In the genomic region with DNA sequence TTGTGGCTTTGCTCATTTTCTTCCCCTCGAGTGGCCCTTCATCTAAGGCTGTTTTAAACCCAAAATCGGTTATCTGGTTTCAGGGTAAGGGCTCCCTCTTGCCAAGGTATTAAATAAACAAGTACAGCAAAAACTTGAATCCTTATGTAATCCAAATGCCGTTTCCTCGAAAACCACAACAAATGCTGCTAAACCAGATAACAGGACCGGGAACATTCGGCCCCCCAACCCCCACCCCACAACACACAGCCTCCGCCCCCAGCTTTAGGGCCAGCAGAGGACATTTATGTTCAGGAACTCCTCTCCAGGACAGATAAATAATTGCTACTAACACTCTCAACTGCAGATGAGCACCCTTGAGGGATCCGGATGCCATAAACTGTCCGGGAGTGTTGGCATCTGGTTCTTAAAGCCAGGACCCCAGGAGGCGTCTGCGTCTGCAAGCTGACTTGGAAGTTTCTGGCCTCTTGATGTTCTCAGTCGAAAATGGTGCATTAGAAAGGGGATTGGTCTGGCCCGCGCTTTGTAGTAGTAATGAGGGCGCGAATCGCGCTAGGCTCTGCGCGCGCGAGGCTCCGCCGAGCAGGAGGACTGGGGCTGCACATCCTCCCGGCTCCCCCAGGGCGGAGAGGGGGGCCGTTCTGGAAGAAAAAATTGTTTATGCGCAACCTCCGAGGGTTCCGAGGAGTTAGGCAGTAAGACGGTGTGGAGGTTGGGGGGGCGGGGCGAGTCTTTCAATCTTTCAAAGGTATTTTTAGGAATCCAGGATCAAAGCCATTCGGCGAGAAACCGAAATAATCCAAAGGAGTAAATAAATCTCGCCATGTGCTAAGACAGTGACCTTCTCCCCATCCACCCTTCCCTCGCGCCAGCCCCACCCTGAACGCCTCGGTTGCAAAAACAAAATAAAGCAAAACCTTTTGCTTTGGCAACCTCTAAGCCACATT, we compare ENCODE assay signal across 1 cellular context.
A peak's percentile ranks its signal among the peaks of the same experiment; 100 is the strongest.
TF ChIP-seq lines count a peak whose summit lies in the region.

No MANE protein-coding gene starts in this region.

TF ChIP-seq in A549, 52 proteins besides CTCF, POLR2A, EP300 and RAD21 (continued from another document):
- TF ChIP-seq, protein P1, sequence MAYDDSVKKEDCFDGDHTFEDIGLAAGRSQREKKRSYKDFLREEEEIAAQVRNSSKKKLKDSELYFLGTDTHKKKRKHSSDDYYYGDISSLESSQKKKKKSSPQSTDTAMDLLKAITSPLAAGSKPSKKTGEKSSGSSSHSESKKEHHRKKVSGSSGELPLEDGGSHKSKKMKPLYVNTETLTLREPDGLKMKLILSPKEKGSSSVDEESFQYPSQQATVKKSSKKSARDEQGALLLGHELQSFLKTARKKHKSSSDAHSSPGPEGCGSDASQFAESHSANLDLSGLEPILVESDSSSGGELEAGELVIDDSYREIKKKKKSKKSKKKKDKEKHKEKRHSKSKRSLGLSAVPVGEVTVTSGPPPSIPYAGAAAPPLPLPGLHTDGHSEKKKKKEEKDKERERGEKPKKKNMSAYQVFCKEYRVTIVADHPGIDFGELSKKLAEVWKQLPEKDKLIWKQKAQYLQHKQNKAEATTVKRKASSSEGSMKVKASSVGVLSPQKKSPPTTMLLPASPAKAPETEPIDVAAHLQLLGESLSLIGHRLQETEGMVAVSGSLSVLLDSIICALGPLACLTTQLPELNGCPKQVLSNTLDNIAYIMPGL (CRISPR knock-in tag; IDR thresholded peaks at IDR 0.05; ENCODE audit: borderline replicate concordance), result no peak
- TF ChIP-seq, protein P2, sequence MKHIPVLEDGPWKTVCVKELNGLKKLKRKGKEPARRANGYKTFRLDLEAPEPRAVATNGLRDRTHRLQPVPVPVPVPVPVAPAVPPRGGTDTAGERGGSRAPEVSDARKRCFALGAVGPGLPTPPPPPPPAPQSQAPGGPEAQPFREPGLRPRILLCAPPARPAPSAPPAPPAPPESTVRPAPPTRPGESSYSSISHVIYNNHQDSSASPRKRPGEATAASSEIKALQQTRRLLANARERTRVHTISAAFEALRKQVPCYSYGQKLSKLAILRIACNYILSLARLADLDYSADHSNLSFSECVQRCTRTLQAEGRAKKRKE (CRISPR knock-in tag; IDR thresholded peaks at IDR 0.05; ENCODE audit: low read depth), result no peak
- TF ChIP-seq MAZ (IDR thresholded peaks at IDR 0.05; ENCODE audit: borderline replicate concordance, low read depth, low read length), result no peak
- TF ChIP-seq ZSCAN20 (CRISPR knock-in tag; IDR thresholded peaks at IDR 0.05), result no peak
- TF ChIP-seq PHF8 (IDR thresholded peaks at IDR 0.05; ENCODE audit: borderline replicate concordance, low read depth), result no peak
- TF ChIP-seq KDM5A (IDR thresholded peaks at IDR 0.05), result 0 out of 2 replicates have a peak, but pooled peaks have one; percentile 11
- TF ChIP-seq MYC (IDR thresholded peaks at IDR 0.05; ENCODE audit: borderline replicate concordance, low read length), result no peak
- no peak for TF ChIP-seq HDAC2 (IDR thresholded peaks at IDR 0.05)
- TF ChIP-seq TP53 (CRISPR knock-in tag; IDR thresholded peaks at IDR 0.05), result peak; percentile 82; the same call in 1 of the 2 replicates
- no peak for TF ChIP-seq NFE2L2 (conservative IDR thresholded peaks at IDR 0.05; ENCODE audit: low read length)
- TF ChIP-seq, protein P3, sequence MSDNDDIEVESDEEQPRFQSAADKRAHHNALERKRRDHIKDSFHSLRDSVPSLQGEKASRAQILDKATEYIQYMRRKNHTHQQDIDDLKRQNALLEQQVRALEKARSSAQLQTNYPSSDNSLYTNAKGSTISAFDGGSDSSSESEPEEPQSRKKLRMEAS (IDR thresholded peaks at IDR 0.05), result peak; percentile 63
- TF ChIP-seq, protein P4, sequence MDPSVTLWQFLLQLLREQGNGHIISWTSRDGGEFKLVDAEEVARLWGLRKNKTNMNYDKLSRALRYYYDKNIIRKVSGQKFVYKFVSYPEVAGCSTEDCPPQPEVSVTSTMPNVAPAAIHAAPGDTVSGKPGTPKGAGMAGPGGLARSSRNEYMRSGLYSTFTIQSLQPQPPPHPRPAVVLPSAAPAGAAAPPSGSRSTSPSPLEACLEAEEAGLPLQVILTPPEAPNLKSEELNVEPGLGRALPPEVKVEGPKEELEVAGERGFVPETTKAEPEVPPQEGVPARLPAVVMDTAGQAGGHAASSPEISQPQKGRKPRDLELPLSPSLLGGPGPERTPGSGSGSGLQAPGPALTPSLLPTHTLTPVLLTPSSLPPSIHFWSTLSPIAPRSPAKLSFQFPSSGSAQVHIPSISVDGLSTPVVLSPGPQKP (IDR thresholded peaks at IDR 0.05; ENCODE audit: low read depth, low read length), result no peak
- no peak for TF ChIP-seq BHLHE40 (IDR thresholded peaks at IDR 0.05; ENCODE audit: low read depth, low read length)
- no peak for TF ChIP-seq SMC3 (IDR thresholded peaks at IDR 0.05)
- TF ChIP-seq, protein P5, sequence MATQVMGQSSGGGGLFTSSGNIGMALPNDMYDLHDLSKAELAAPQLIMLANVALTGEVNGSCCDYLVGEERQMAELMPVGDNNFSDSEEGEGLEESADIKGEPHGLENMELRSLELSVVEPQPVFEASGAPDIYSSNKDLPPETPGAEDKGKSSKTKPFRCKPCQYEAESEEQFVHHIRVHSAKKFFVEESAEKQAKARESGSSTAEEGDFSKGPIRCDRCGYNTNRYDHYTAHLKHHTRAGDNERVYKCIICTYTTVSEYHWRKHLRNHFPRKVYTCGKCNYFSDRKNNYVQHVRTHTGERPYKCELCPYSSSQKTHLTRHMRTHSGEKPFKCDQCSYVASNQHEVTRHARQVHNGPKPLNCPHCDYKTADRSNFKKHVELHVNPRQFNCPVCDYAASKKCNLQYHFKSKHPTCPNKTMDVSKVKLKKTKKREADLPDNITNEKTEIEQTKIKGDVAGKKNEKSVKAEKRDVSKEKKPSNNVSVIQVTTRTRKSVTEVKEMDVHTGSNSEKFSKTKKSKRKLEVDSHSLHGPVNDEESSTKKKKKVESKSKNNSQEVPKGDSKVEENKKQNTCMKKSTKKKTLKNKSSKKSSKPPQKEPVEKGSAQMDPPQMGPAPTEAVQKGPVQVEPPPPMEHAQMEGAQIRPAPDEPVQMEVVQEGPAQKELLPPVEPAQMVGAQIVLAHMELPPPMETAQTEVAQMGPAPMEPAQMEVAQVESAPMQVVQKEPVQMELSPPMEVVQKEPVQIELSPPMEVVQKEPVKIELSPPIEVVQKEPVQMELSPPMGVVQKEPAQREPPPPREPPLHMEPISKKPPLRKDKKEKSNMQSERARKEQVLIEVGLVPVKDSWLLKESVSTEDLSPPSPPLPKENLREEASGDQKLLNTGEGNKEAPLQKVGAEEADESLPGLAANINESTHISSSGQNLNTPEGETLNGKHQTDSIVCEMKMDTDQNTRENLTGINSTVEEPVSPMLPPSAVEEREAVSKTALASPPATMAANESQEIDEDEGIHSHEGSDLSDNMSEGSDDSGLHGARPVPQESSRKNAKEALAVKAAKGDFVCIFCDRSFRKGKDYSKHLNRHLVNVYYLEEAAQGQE (IDR thresholded peaks at IDR 0.05), result no peak
- no peak for TF ChIP-seq NPAS2 (CRISPR knock-in tag; IDR thresholded peaks at IDR 0.05; ENCODE audit: borderline replicate concordance)
- no peak for TF ChIP-seq ZC3H11A (IDR thresholded peaks at IDR 0.05)
- TF ChIP-seq ZNF302 (CRISPR knock-in tag; IDR thresholded peaks at IDR 0.05), result no peak
- TF ChIP-seq RFX5 (IDR thresholded peaks at IDR 0.05), result no peak
- TF ChIP-seq JUN (IDR thresholded peaks at IDR 0.05), result peak in 1 of 2 experiments; percentile 19; a peak in 2 of 5 replicates
- TF ChIP-seq NR3C1 (IDR thresholded peaks at IDR 0.05), result no peak
- no peak for TF ChIP-seq HEYL (CRISPR knock-in tag; IDR thresholded peaks at IDR 0.05)
- no peak for TF ChIP-seq CBX2 (IDR thresholded peaks at IDR 0.05; ENCODE audit: borderline replicate concordance, low read depth)
- TF ChIP-seq RARB (CRISPR knock-in tag; IDR thresholded peaks at IDR 0.05), result peak; percentile 18; the same call in 1 of the 2 replicates
- TF ChIP-seq, protein P6, sequence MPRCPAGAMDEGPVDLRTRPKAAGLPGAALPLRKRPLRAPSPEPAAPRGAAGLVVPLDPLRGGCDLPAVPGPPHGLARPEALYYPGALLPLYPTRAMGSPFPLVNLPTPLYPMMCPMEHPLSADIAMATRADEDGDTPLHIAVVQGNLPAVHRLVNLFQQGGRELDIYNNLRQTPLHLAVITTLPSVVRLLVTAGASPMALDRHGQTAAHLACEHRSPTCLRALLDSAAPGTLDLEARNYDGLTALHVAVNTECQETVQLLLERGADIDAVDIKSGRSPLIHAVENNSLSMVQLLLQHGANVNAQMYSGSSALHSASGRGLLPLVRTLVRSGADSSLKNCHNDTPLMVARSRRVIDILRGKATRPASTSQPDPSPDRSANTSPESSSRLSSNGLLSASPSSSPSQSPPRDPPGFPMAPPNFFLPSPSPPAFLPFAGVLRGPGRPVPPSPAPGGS (IDR thresholded peaks at IDR 0.05), result no peak
- TF ChIP-seq, protein P7, sequence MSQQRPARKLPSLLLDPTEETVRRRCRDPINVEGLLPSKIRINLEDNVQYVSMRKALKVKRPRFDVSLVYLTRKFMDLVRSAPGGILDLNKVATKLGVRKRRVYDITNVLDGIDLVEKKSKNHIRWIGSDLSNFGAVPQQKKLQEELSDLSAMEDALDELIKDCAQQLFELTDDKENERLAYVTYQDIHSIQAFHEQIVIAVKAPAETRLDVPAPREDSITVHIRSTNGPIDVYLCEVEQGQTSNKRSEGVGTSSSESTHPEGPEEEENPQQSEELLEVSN (IDR thresholded peaks at IDR 0.05; ENCODE audit: borderline replicate concordance, low read depth), result peak; percentile 63; the same call in 1 of the 2 replicates
- TF ChIP-seq JUNB (IDR thresholded peaks at IDR 0.05), result no peak
- TF ChIP-seq MAFK (IDR thresholded peaks at IDR 0.05; ENCODE audit: partially characterized antibody), result no peak
- no peak; the same call in 1 of the 2 replicates for TF ChIP-seq TFCP2L1 (CRISPR knock-in tag; IDR thresholded peaks at IDR 0.05)
- no peak for TF ChIP-seq SREBF2 (IDR thresholded peaks at IDR 0.05)
- no peak for TF ChIP-seq POLR2AphosphoS2 (conservative IDR thresholded peaks at IDR 0.05; ENCODE audit: low read length)
- no peak for TF ChIP-seq ZFP36 (IDR thresholded peaks at IDR 0.05; ENCODE audit: borderline replicate concordance, partially characterized antibody)
- no peak for TF ChIP-seq EHMT2 (IDR thresholded peaks at IDR 0.05; ENCODE audit: low read depth)
- TF ChIP-seq GATA3 (IDR thresholded peaks at IDR 0.05; ENCODE audit: borderline replicate concordance), result no peak; the same call in 1 of the 2 replicates
- no peak for TF ChIP-seq HOXA7 (CRISPR knock-in tag; IDR thresholded peaks at IDR 0.05)
- TF ChIP-seq, protein P8, sequence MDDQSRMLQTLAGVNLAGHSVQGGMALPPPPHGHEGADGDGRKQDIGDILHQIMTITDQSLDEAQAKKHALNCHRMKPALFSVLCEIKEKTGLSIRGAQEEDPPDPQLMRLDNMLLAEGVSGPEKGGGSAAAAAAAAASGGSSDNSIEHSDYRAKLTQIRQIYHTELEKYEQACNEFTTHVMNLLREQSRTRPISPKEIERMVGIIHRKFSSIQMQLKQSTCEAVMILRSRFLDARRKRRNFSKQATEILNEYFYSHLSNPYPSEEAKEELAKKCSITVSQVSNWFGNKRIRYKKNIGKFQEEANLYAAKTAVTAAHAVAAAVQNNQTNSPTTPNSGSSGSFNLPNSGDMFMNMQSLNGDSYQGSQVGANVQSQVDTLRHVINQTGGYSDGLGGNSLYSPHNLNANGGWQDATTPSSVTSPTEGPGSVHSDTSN (IDR thresholded peaks at IDR 0.05), result no peak
- TF ChIP-seq FOSB (CRISPR knock-in tag; IDR thresholded peaks at IDR 0.05), result no peak
- TF ChIP-seq CHD2 (IDR thresholded peaks at IDR 0.05; ENCODE audit: low read length, partially characterized antibody), result no peak
- TF ChIP-seq FOXS1 (CRISPR knock-in tag; IDR thresholded peaks at IDR 0.05), result 0 out of 2 replicates have a peak, but pooled peaks have one; percentile 0
- no peak for TF ChIP-seq KDM1A (IDR thresholded peaks at IDR 0.05; ENCODE audit: low read depth)
- TF ChIP-seq RCOR1 (IDR thresholded peaks at IDR 0.05; ENCODE audit: low read depth, low read length), result no peak
- 0 out of 2 replicates have a peak, but pooled peaks have one; percentile 41 for TF ChIP-seq HOXB5 (CRISPR knock-in tag; IDR thresholded peaks at IDR 0.05)
- no peak for TF ChIP-seq HOXB13 (CRISPR knock-in tag; IDR thresholded peaks at IDR 0.05; ENCODE audit: low read depth)
- TF ChIP-seq ESRRA (IDR thresholded peaks at IDR 0.05; ENCODE audit: borderline replicate concordance, low read length), result no peak
- TF ChIP-seq, protein P9, sequence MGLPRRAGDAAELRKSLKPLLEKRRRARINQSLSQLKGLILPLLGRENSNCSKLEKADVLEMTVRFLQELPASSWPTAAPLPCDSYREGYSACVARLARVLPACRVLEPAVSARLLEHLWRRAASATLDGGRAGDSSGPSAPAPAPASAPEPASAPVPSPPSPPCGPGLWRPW (IDR thresholded peaks at IDR 0.05), result no peak
- TF ChIP-seq, protein P10, sequence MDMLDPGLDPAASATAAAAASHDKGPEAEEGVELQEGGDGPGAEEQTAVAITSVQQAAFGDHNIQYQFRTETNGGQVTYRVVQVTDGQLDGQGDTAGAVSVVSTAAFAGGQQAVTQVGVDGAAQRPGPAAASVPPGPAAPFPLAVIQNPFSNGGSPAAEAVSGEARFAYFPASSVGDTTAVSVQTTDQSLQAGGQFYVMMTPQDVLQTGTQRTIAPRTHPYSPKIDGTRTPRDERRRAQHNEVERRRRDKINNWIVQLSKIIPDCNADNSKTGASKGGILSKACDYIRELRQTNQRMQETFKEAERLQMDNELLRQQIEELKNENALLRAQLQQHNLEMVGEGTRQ (IDR thresholded peaks at IDR 0.05), result no peak
- no peak for TF ChIP-seq FOSL2 (IDR thresholded peaks at IDR 0.05)
- no peak for TF ChIP-seq FOSL2 (CRISPR knock-in tag; IDR thresholded peaks at IDR 0.05)
